Comparison of ENCODE assay signal across 26 cellular contexts in the genomic region with DNA sequence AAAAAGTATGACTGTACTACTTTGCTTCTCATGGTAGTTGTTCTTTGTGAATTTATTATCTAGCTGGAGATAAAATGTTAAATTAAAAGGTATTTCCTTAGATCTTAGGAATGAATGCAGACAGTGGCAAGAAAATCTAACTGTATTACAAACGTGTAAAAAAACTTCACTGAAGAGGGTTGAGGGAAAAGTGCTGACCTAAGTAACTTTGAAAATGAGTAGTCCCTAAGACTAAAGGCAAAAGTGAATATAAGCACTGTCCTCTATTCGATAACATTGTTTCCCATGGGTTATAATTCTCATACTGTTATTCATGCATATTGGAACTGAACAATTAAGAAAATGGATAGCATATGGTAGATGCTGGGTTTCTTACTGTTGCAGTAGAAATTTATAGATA.
DNase-seq lines count a peak whose midpoint lies in the region; ATAC-seq, FAIRE-seq and TF ChIP-seq lines count a peak whose summit lies in the region.
"Had no signal": no experiment of that assay in that cellular context is flagged by ENCODE, and none has a peak within 500 bp of the region (broad histone marks: within the 10 kb centered on the region; RNA-seq: fewer than 3 reads in every experiment).

No MANE protein-coding gene starts in this region.

- no peak overlapping the region for H2BK5ac ChIP-seq in H1 (ENCODE audit: low read depth, low read length)

- no peak overlapping the region for H3K14ac ChIP-seq in H1 (ENCODE audit: insufficient read length)

- H2BK15ac ChIP-seq in H1 (ENCODE audit: low read length): no peak overlapping the region

- H3K23me2 ChIP-seq in H1 (ENCODE audit: low read depth, low read length): no peaks in the 10 kb centered on the region

- no peak overlapping the region for H3K4me2 ChIP-seq in HepG2 (ENCODE audit: low read depth, low read length)
- H3K4me2 ChIP-seq in H1 (ENCODE audit: insufficient read depth in 1 of 2, low read depth in 2 of 2, low read length in 2 of 2): no peak overlapping the region
- H3K4me2 ChIP-seq in SK-N-SH: no peak overlapping the region
- H3K4me2 ChIP-seq: BLaER1 had no signal

- in situ Hi-C loops in HepG2 (cut with HindIII; ENCODE audit: extremely low pct_ligation_motif_present, low pct_unique_long_range_greater_than_20kb): no loop called here

- WGBS in HepG2 (ENCODE audit: low lambda C conversion rate): 93% methylated on average over 2 of the region's 2 CpGs
- 73% methylated on average over 2 of the region's 2 CpGs for WGBS in right lobe of liver (ENCODE audit: insufficient coverage, low coverage, low lambda C conversion rate, missing lambda C conversion rate)
- WGBS in H1 (ENCODE audit: extremely low coverage in 1 of 2, insufficient coverage in 1 of 2, insufficient read length in 1 of 2, insufficient replicate concordance in 2 of 2, low coverage in 1 of 2, low lambda C conversion rate in 2 of 2, missing lambda C conversion rate in 1 of 2), 2 experiments: 87% methylated on average over 2 of the region's 2 CpGs; no CpG with 5 or more reads in 1 of the 2 experiments
- WGBS in SK-N-SH (ENCODE audit: low lambda C conversion rate): 80% methylated on average over 2 of the region's 2 CpGs

- TF ChIP-seq RAD21 in HepG2 (CRISPR knock-in tag; IDR thresholded peaks at IDR 0.05) (no peak), H1 (IDR thresholded peaks at IDR 0.05 in 1 of 2, conservative IDR thresholded peaks at IDR 0.05 in 1 of 2; ENCODE audit: low read depth in 2 of 2, low read length in 2 of 2) (no peak), SK-N-SH (IDR thresholded peaks at IDR 0.05; ENCODE audit: low read length) (no peak)

- H3K4me1 ChIP-seq in HepG2 (ENCODE audit: insufficient read depth, low read length): no peaks in the 10 kb centered on the region
- H3K4me1 ChIP-seq in right lobe of liver: no peaks in the 10 kb centered on the region
- peaks cover 0 to 2% (median 0%) of the 10 kb centered on the region in 4 experiments; a peak in 2 of 7 replicates for H3K4me1 ChIP-seq in H1 (replicated peaks in 1 of 4; ENCODE audit: control insufficient read depth in 3 of 4, insufficient read depth in 4 of 4, low read length in 3 of 4)
- H3K4me1 ChIP-seq in SK-N-SH (ENCODE audit: control insufficient read depth in 1 of 2, insufficient read depth in 2 of 2, low read depth in 1 of 2, low read length in 1 of 2): no peaks in the 10 kb centered on the region
- H3K4me1 ChIP-seq: BE2C, BLaER1 had no signal

- H3K9ac ChIP-seq in HepG2 (ENCODE audit: insufficient read depth, low read depth, low read length) (no peak overlapping the region), SK-N-MC (ENCODE audit: insufficient read length) (no peak overlapping the region), H1 (replicated peaks in 1 of 4; ENCODE audit: extremely low read depth in 1 of 4, low read depth in 3 of 4, low read length in 3 of 4) (no peak overlapping the region), SK-N-SH (no peak overlapping the region)
- H3K9ac ChIP-seq: BLaER1 had no signal

- no peak for TF ChIP-seq POLR2A in HepG2 (IDR thresholded peaks at IDR 0.05; ENCODE audit: insufficient read depth in 1 of 2, low read depth in 2 of 2, low read length in 2 of 2)
- no peak for TF ChIP-seq POLR2A in right lobe of liver (IDR thresholded peaks at IDR 0.05)
- TF ChIP-seq POLR2A in H1 (IDR thresholded peaks at IDR 0.05; ENCODE audit: control extremely low read depth in 1 of 2, low read depth in 2 of 2, low read length in 2 of 2): no peak

- H3K4ac ChIP-seq in H1 (replicated peaks; ENCODE audit: insufficient read length, low read depth, low read length): no peak overlapping the region

- no peak overlapping the region for H3K18ac ChIP-seq in H1 (ENCODE audit: extremely low read depth, low read length)

- H4K8ac ChIP-seq in H1 (ENCODE audit: extremely low read depth, insufficient read depth, low read length): no peak overlapping the region

- no peak for TF ChIP-seq CTCF in HepG2 (CRISPR knock-in tag; IDR thresholded peaks at IDR 0.05)
- no peak for TF ChIP-seq CTCF in right lobe of liver (IDR thresholded peaks at IDR 0.05)
- no peak for TF ChIP-seq CTCF in H1 (IDR thresholded peaks at IDR 0.05; ENCODE audit: control extremely low read depth in 1 of 3, insufficient read depth in 1 of 3, low read depth in 1 of 3, low read length in 3 of 3)
- no peak for TF ChIP-seq CTCF in SK-N-SH (IDR thresholded peaks at IDR 0.05)

- H3K56ac ChIP-seq in H1 (replicated peaks; ENCODE audit: insufficient read length, low read depth, low read length): no peak overlapping the region

- no peaks in the 10 kb centered on the region for H4K20me1 ChIP-seq in HepG2 (ENCODE audit: insufficient read depth, low read length)
- H4K20me1 ChIP-seq in H1 (replicated peaks in 1 of 2; ENCODE audit: control insufficient read depth in 1 of 2, insufficient read depth in 2 of 2, low read length in 2 of 2): no peaks in the 10 kb centered on the region
- no peaks in the 10 kb centered on the region for H4K20me1 ChIP-seq in SK-N-SH (ENCODE audit: insufficient read depth)
- H4K20me1 ChIP-seq: BLaER1 had no signal

- H2AK5ac ChIP-seq in H1 (ENCODE audit: low read depth, low read length): no peak overlapping the region

- no TSS peak for BruUV-seq in HepG2 (replicated peaks; lab: Mats Ljungman, UMichigan)

- DNase-seq in HepG2 (ENCODE audit: low spot score) (no peak), right lobe of liver (no peak), SK-N-MC (ENCODE audit: low read depth, low spot score) (no peak), H1 (ENCODE audit: low read depth in 1 of 2, low spot score in 2 of 2) (no peak), SK-N-SH (no peak), retina (no peak), NCI-H2196 (lab: John Stamatoyannopoulos, UW; ENCODE audit: unreplicated experiment) (no peak)
- DNase-seq: ACHN; BE2C; C1 segment of cervical spinal cord; CD4-positive, alpha-beta memory T cell; CD4-positive, CD25-positive, alpha-beta regulatory T cell; CD8-positive, alpha-beta memory T cell; COR-L47; DMS 273 treated with DMSO at 0.1 percent for 48 hours; DMS153; DMS53; DMS79; DND-41; EL; GDM1 had no signal

- no peaks in the 10 kb centered on the region for H3K79me2 ChIP-seq in HepG2 (ENCODE audit: insufficient read depth, low read length)
- no peaks in the 10 kb centered on the region for H3K79me2 ChIP-seq in H1 (ENCODE audit: control insufficient read depth in 1 of 2, insufficient read depth in 2 of 2, low read length in 2 of 2)
- no peaks in the 10 kb centered on the region for H3K79me2 ChIP-seq in SK-N-SH (ENCODE audit: insufficient read depth)

- H3F3A ChIP-seq in SK-N-SH (replicated peaks; ENCODE audit: insufficient read depth): no peaks in the 10 kb centered on the region

- H3K27ac ChIP-seq in HepG2 (ENCODE audit: extremely low read length, insufficient read depth, low read length) (no peak overlapping the region), right lobe of liver (no peak overlapping the region), SK-N-MC (peak overlapping the region; percentile 22; the same call in 1 of the 2 replicates), H1 (ENCODE audit: low read depth, low read length) (no peak overlapping the region), SK-N-SH (ENCODE audit: low read depth in 2 of 2, low read length in 1 of 2) (no peak overlapping the region)
- H3K27ac ChIP-seq: 22Rv1, BLaER1 had no signal

- H2BK120ac ChIP-seq in H1 (replicated peaks; ENCODE audit: low read depth, low read length): no peak overlapping the region

- H3K36me3 ChIP-seq in HepG2 (replicated peaks in 1 of 2; ENCODE audit: control insufficient read depth in 1 of 2, insufficient read depth in 2 of 2, low read length in 2 of 2) (no peaks in the 10 kb centered on the region), right lobe of liver (no peaks in the 10 kb centered on the region), SK-N-MC (ENCODE audit: insufficient read depth, low read length) (no peaks in the 10 kb centered on the region), H1 (ENCODE audit: control insufficient read depth in 2 of 4, insufficient read depth in 4 of 4, low read length in 3 of 4) (no peaks in the 10 kb centered on the region), SK-N-SH (replicated peaks in 1 of 2; ENCODE audit: control insufficient read depth in 1 of 2, insufficient read depth in 2 of 2, low read length in 1 of 2) (no peaks in the 10 kb centered on the region)
- H3K36me3 ChIP-seq: BE2C, BLaER1 had no signal

- H3K79me1 ChIP-seq in H1 (ENCODE audit: low read depth, low read length): no peaks in the 10 kb centered on the region

- CTCF ChIA-PET in HepG2 (lab: Yijun Ruan, JAX; ENCODE audit: low intra/inter-chr PET ratio, low total read pairs): no interaction called here
- CTCF ChIA-PET in H1 (lab: Charles Lee; ENCODE audit: partially characterized antibody): interaction anchor here (0.7 to 1.3 kb wide), 3 partner anchors 14 to 75 kb away, joined by 3 to 5 read pairs (median 4); no protein-coding TSS in a partner anchor
- CTCF ChIA-PET in SK-N-SH (lab: Yijun Ruan, JAX): interaction anchor here (1.3 kb wide), 2 partner anchors 149 to 315 kb away, joined by 3 to 5 read pairs; no protein-coding TSS in a partner anchor

- H2BK20ac ChIP-seq in H1 (ENCODE audit: low read length): no peak overlapping the region

- H4K91ac ChIP-seq in H1 (replicated peaks; ENCODE audit: insufficient read length, low read length): no peak overlapping the region

- POLR2A ChIA-PET in HepG2 (lab: Yijun Ruan, JAX): no interaction called here
- POLR2A ChIA-PET in H1 (lab: Charles Lee; ENCODE audit: partially characterized antibody): no interaction called here
- POLR2A ChIA-PET in SK-N-SH (lab: Yijun Ruan, JAX): no interaction called here

- no peak overlapping the region for H2AFZ ChIP-seq in HepG2 (ENCODE audit: low read length)
- no peak overlapping the region for H2AFZ ChIP-seq in H1 (ENCODE audit: low read length)
- no peak overlapping the region for H2AFZ ChIP-seq in SK-N-SH (ENCODE audit: low read depth)

- no peak overlapping the region for H4K5ac ChIP-seq in H1 (ENCODE audit: insufficient read length, low read depth, low read length)

- FAIRE-seq in HepG2 (lab: Jason Lieb, UNC) (no peak), H1 (lab: Jason Lieb, UNC) (no peak)
- FAIRE-seq: GM12878, GM12892, GM18507 had no signal

- H3K9me2 ChIP-seq in SK-N-SH: no peaks in the 10 kb centered on the region

- no peak for TF ChIP-seq EP300 in HepG2 (IDR thresholded peaks at IDR 0.05; ENCODE audit: low read depth in 2 of 2, low read length in 2 of 2)
- no peak for TF ChIP-seq EP300 in HepG2 (CRISPR knock-in tag; IDR thresholded peaks at IDR 0.05; ENCODE audit: borderline replicate concordance)
- no peak for TF ChIP-seq EP300 in H1 (IDR thresholded peaks at IDR 0.05; ENCODE audit: borderline replicate concordance in 1 of 2, low read depth in 2 of 2, low read length in 2 of 2)
- TF ChIP-seq EP300 in SK-N-SH (IDR thresholded peaks at IDR 0.05; ENCODE audit: borderline replicate concordance in 1 of 2, low read depth in 1 of 2, low read length in 1 of 2): no peak

- H3K23ac ChIP-seq in H1 (ENCODE audit: insufficient read length): no peak overlapping the region

- no peak for ATAC-seq in HepG2
- ATAC-seq in right lobe of liver: no peak
- ATAC-seq: GM12878 had no signal

- intact Hi-C loops in HepG2 (cut with micrococcal nuclease; ENCODE audit: unreplicated experiment): no loop called here
- intact Hi-C loops in right lobe of liver (cut with DNase I): no loop called here

- H3K4me3 ChIP-seq in HepG2 (replicated peaks in 1 of 3; ENCODE audit: insufficient read depth in 1 of 3, low read depth in 2 of 3, low read length in 3 of 3) (no peak overlapping the region), right lobe of liver (no peak overlapping the region), SK-N-MC (no peak overlapping the region), H1 (ENCODE audit: extremely low read depth in 1 of 4, insufficient read depth in 2 of 4, low read depth in 3 of 4, low read length in 4 of 4) (no peak overlapping the region), SK-N-SH (ENCODE audit: low read depth in 2 of 2, low read length in 1 of 2) (no peak overlapping the region)
- H3K4me3 ChIP-seq: BLaER1, GM12878 had no signal

- H3K9me3 ChIP-seq in HepG2 (ENCODE audit: low read length) (no peaks in the 10 kb centered on the region), right lobe of liver (no peaks in the 10 kb centered on the region), SK-N-MC (ENCODE audit: low read depth, low read length) (no peaks in the 10 kb centered on the region), H1 (ENCODE audit: insufficient read depth in 2 of 2, low read depth in 1 of 2, low read length in 1 of 2) (no peaks in the 10 kb centered on the region), SK-N-SH (no peaks in the 10 kb centered on the region)
- H3K9me3 ChIP-seq: BE2C, BLaER1 had no signal

- H3K27me3 ChIP-seq in HepG2 (ENCODE audit: control insufficient read depth in 1 of 2, insufficient read depth in 2 of 2, low read length in 2 of 2) (no peaks in the 10 kb centered on the region), right lobe of liver (no peaks in the 10 kb centered on the region), H1 (replicated peaks in 1 of 4; ENCODE audit: control insufficient read depth in 3 of 4, extremely low read depth in 1 of 4, insufficient read depth in 3 of 4, low read length in 3 of 4) (no peaks in the 10 kb centered on the region), SK-N-SH (ENCODE audit: insufficient read depth) (no peaks in the 10 kb centered on the region)
- H3K27me3 ChIP-seq: BE2C, BLaER1 had no signal

- no peak overlapping the region for H2BK12ac ChIP-seq in H1 (ENCODE audit: low read depth, low read length)
